ENCODE assay signal across 9 cellular contexts in genomic region chr1:64172458-64172983, GRCh38. TPM values are rescaled to one million over a fixed set of nuclear protein-coding genes. Genes with fewer than 3 reads are reported as not detected.
A peak's percentile ranks its signal among the peaks of the same experiment; 100 is the strongest.
DNase-seq lines count a peak whose midpoint lies in the region; ATAC-seq and TF ChIP-seq lines count a peak whose summit lies in the region.
"Had no signal": no experiment of that assay in that cellular context is flagged by ENCODE, and none has a peak within 500 bp of the region (broad histone marks: within the 10 kb centered on the region; RNA-seq: fewer than 3 reads in every experiment).

No MANE protein-coding gene starts in this region.

- H3K4me1 ChIP-seq in mammary epithelial cell (ENCODE audit: insufficient read depth, low read length) = peaks cover 28% of the 10 kb centered on the region
- H3K4me1 ChIP-seq in lower lobe of right lung = peaks cover 18% of the 10 kb centered on the region

- DNase-seq in NCI-H146 (lab: John Stamatoyannopoulos, UW) (peak; percentile 18), mammary epithelial cell (no peak), glutamatergic neuron (no peak), immature natural killer cell (no peak), lower lobe of right lung (no peak), G401 (ENCODE audit: low spot score) (no peak)
- DNase-seq: activated naive CD4-positive, alpha-beta T cell treated with anti-CD3 and anti-CD28 coated beads for 36 hours had no signal

- no peaks in the 10 kb centered on the region for H3K9me3 ChIP-seq in mammary epithelial cell (replicated peaks; ENCODE audit: insufficient read depth, low read length)
- H3K9me3 ChIP-seq in lower lobe of right lung = no peaks in the 10 kb centered on the region

- WGBS in mammary epithelial cell (ENCODE audit: low coverage, missing lambda C conversion rate) = 30% methylated on average over 3 of the region's 3 CpGs

- peak; percentile 71 for ATAC-seq in GM21723 (IDR thresholded peaks at IDR 0.05; ENCODE audit: unreplicated experiment)
- no peak for ATAC-seq in lower lobe of right lung

- CTCF ChIA-PET in mammary epithelial cell (lab: Charles Lee; ENCODE audit: low non-redundant PET) = no interaction called here

- H3K4me3 Mint-ChIP-seq in glutamatergic neuron (ENCODE audit: unreplicated experiment) (no peak overlapping the region), immature natural killer cell (no peak overlapping the region)
- H3K4me3 Mint-ChIP-seq: activated naive CD4-positive, alpha-beta T cell treated with anti-CD3 and anti-CD28 coated beads for 36 hours had no signal

- peak overlapping the region; percentile 43 for H2AFZ ChIP-seq in mammary epithelial cell (ENCODE audit: low read depth, low read length)

- no peak overlapping the region for H3K9ac ChIP-seq in mammary epithelial cell (ENCODE audit: insufficient read depth, low read length)

- peak overlapping the region; percentile 51 for H3K4me2 ChIP-seq in mammary epithelial cell (ENCODE audit: insufficient read depth, low read depth, low read length)

- peaks cover 9% of the 10 kb centered on the region for H3K4me1 Mint-ChIP-seq in glutamatergic neuron (ENCODE audit: low read depth, unreplicated experiment)
- no peaks in the 10 kb centered on the region for H3K4me1 Mint-ChIP-seq in immature natural killer cell

- H3K36me3 ChIP-seq in mammary epithelial cell (ENCODE audit: insufficient read depth, low read length) (no peaks in the 10 kb centered on the region), lower lobe of right lung (no peaks in the 10 kb centered on the region)

- H3K79me2 ChIP-seq in mammary epithelial cell (ENCODE audit: insufficient read depth, low read length) = no peaks in the 10 kb centered on the region

- H3K9me3 Mint-ChIP-seq in glutamatergic neuron (ENCODE audit: unreplicated experiment) = no peaks in the 10 kb centered on the region
- H3K9me3 Mint-ChIP-seq in immature natural killer cell = no peaks in the 10 kb centered on the region
- H3K9me3 Mint-ChIP-seq: activated naive CD4-positive, alpha-beta T cell treated with anti-CD3 and anti-CD28 coated beads for 36 hours had no signal

- no peak overlapping the region for H3K27ac Mint-ChIP-seq in glutamatergic neuron (ENCODE audit: unreplicated experiment)
- no peak overlapping the region for H3K27ac Mint-ChIP-seq in immature natural killer cell
- H3K27ac Mint-ChIP-seq: activated naive CD4-positive, alpha-beta T cell treated with anti-CD3 and anti-CD28 coated beads for 36 hours had no signal

- H4K20me1 ChIP-seq in mammary epithelial cell (ENCODE audit: insufficient read depth, low read length) = no peaks in the 10 kb centered on the region

- TF ChIP-seq CTCF in C4-2B (conservative IDR thresholded peaks at IDR 0.05) (no peak), mammary epithelial cell (conservative IDR thresholded peaks at IDR 0.05 in 1 of 2, IDR thresholded peaks at IDR 0.05 in 1 of 2; ENCODE audit: extremely low read depth in 1 of 2, insufficient read depth in 1 of 2, low read depth in 1 of 2, low read length in 2 of 2) (no peak), glutamatergic neuron (IDR thresholded peaks at IDR 0.05; ENCODE audit: partially characterized antibody, unreplicated experiment) (no peak), lower lobe of right lung (IDR thresholded peaks at IDR 0.05) (no peak)

- H3K4me3 ChIP-seq in mammary epithelial cell (replicated peaks in 1 of 3; ENCODE audit: insufficient read depth in 1 of 3, low read depth in 2 of 3, low read length in 3 of 3) (no peak overlapping the region), lower lobe of right lung (no peak overlapping the region)

- H3K27me3 Mint-ChIP-seq in glutamatergic neuron (ENCODE audit: unreplicated experiment) (no peaks in the 10 kb centered on the region), immature natural killer cell (ENCODE audit: low read depth in 3 of 3) (peaks cover 0 to 8% (median 7%) of the 10 kb centered on the region in 3 donors)

- H3K27ac ChIP-seq in C4-2B (peak overlapping the region; percentile 50; the same call in 1 of the 2 replicates), mammary epithelial cell (ENCODE audit: insufficient read depth, low read depth, low read length) (peak overlapping the region; percentile 62), lower lobe of right lung (no peak overlapping the region)

- intact Hi-C loops in mammary epithelial cell (cut with micrococcal nuclease) = no loop called here
- intact Hi-C loops in lower lobe of right lung (cut with DNase I) = no loop called here

- H3K27me3 ChIP-seq in mammary epithelial cell (ENCODE audit: insufficient read depth, low read length) (no peaks in the 10 kb centered on the region), lower lobe of right lung (ENCODE audit: low read depth) (no peaks in the 10 kb centered on the region)

- BruUV-seq in mammary epithelial cell (replicated peaks; lab: Mats Ljungman, UMichigan) = no TSS peak

- dilution Hi-C loops in mammary epithelial cell (cut with HindIII; ENCODE audit: low sequenced_read_pairs) = no loop called here

- in situ Hi-C loops in mammary epithelial cell (cut with MboI; ENCODE audit: low sequenced_read_pairs in 2 of 2) (no loop called here), G401 (cut with HindIII; ENCODE audit: low sequenced_read_pairs) (no loop called here)

- H3K36me3 Mint-ChIP-seq in glutamatergic neuron (ENCODE audit: unreplicated experiment) = peaks cover 22% of the 10 kb centered on the region
- no peaks in the 10 kb centered on the region for H3K36me3 Mint-ChIP-seq in immature natural killer cell

RNA-seq across cellular contexts. Expression of gene UBE2U, which starts 30.9 kb away (rescaled TPM):
- total RNA-seq in mammary epithelial cell = not detected
- not detected for polyA plus RNA-seq in mammary epithelial cell
- not detected for polyA minus RNA-seq in mammary epithelial cell
- not detected for total RNA-seq in glutamatergic neuron (ENCODE audit: unreplicated experiment)
- polyA plus RNA-seq in immature natural killer cell = not detected
- not detected for total RNA-seq in lower lobe of right lung
- not detected in 2 replicates for total RNA-seq in G401 (2014; rRNA removed; shearing (Covaris generic))
- total RNA-seq: activated naive CD4-positive, alpha-beta T cell treated with anti-CD3 and anti-CD28 coated beads for 36 hours had no signal
